ENCODE assay signal across 18 cellular contexts in the genomic region with DNA sequence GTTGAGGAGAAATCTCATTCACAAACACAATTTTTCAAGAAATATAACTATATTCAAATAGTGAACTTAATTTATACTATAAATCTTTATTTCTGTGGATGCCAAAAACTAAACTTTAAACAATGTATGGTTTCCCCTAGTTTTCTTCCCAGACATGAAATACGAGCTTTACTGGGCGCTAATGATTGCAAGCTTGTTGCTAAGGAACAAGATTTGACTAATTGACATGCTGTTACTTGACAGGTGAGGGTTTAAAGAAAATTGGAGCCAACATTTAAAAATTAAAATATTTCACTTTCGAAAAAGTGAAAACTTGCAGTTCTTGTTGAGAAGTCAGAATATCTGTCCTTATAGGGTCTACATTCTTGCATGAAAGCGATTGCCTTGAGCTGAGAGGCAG.
"Had no signal": no experiment of that assay in that cellular context is flagged by ENCODE, and none has a peak within 500 bp of the region (broad histone marks: within the 10 kb centered on the region; RNA-seq: fewer than 3 reads in every experiment).

No MANE protein-coding gene starts in this region.

- DNase-seq: KBM-7, MG63, NCI-H1092, NCI-H1105 treated with DMSO at 0.1 percent for 48 hours, NCI-H1417 treated with DMSO at 0.1 percent for 48 hours, NCI-H146, NCI-H1694 treated with DMSO at 0.1 percent for 48 hours, NCI-H1930, NCI-H2081, NCI-H2107, NCI-H226, NCI-H446, NCI-H510A, NCI-H524 treated with DMSO at 0.1 percent for 48 hours, NCI-H774, Right ventricle myocardium superior, RPMI8226, SIG-M5 had no signal
